In the genomic region with DNA sequence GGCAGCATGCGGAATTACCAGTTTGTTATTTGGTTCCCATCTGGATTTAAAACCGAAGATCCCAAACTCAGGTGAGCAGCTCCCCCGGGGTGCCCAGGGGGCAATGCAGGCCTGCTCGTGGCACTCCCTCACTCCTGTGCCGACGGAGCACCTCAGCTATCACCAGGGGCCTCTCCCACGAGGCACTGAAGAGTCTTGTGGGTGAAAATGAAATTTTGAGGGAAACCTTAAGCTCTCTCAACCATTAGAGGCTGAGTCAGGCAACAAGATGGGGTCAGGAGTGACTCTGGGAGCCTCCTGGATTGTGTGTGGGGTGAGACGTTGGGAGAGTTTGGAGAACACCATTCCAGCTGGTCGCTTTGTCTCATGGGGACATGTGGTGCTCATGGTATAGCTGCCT, we compare ENCODE assay signal across 18 cellular contexts.
DNase-seq lines count a peak whose midpoint lies in the region; ATAC-seq, FAIRE-seq and TF ChIP-seq lines count a peak whose summit lies in the region.
"Had no signal": no experiment of that assay in that cellular context is flagged by ENCODE, and none has a peak within 500 bp of the region (broad histone marks: within the 10 kb centered on the region; RNA-seq: fewer than 3 reads in every experiment).

No MANE protein-coding gene starts in this region.

- peak; percentile 89 for FAIRE-seq in GM19239 (lab: Jason Lieb, UNC)

- H3K9ac ChIP-seq in BLaER1, result peak overlapping the region; percentile 77

- H3K9me3 ChIP-seq in BLaER1, result no peaks in the 10 kb centered on the region
- H3K9me3 ChIP-seq: adrenal gland had no signal

- H3K4me3 ChIP-seq in BLaER1 (peak overlapping the region; percentile 45), dorsolateral prefrontal cortex (peak overlapping the region in 5 of 59 donors; percentile 26 to 60 (median 56))
- H3K4me3 ChIP-seq: adrenal gland, hepatocyte had no signal

- TF ChIP-seq CTCF in dorsolateral prefrontal cortex (IDR thresholded peaks at IDR 0.05 in 54 of 56, conservative IDR thresholded peaks at IDR 0.05 in 2 of 56; ENCODE audit: low read depth in 1 of 56, partially characterized antibody in 56 of 56), result no peak

- DNase-seq in GM19239 (ENCODE audit: insufficient read length, low spot score) (no peak), dorsolateral prefrontal cortex (no peak), NCI-H2029 treated with DMSO at 0.1 percent for 48 hours (lab: John Stamatoyannopoulos, UW) (no peak), HUDEP-2 (lab: John Stamatoyannopoulos, UW; ENCODE audit: unreplicated experiment in 76 of 76) (no peak)
- DNase-seq: ACHN; activated CD8-positive, alpha-beta T cell treated with anti-CD3 and anti-CD28 coated beads, Interleukin-2, amount 10 ng/mL, durations not matched to agents 7 days and 5 days; adrenal gland; CD4-positive, alpha-beta T cell; DMS79 treated with DMSO at 0.1 percent for 48 hours; effector CD4-positive, alpha-beta T cell; islet precursor cell; NCI-H345; stimulated activated naive CD4-positive, alpha-beta T cell had no signal

- H3K36me3 ChIP-seq in BLaER1, result peaks cover 2% of the 10 kb centered on the region
- H3K36me3 ChIP-seq: adrenal gland had no signal

- ATAC-seq in HG03108 (IDR thresholded peaks at IDR 0.05; ENCODE audit: unreplicated experiment), result peak; percentile 32
- ATAC-seq in GM19328 (IDR thresholded peaks at IDR 0.05; ENCODE audit: unreplicated experiment), result no peak
- ATAC-seq in HG02623 (IDR thresholded peaks at IDR 0.05; ENCODE audit: unreplicated experiment), result no peak
- ATAC-seq: activated CD8-positive, alpha-beta T cell treated with anti-CD3 and anti-CD28 coated beads, Interleukin-2, amount 10 ng/mL, durations not matched to agents 7 days and 5 days had no signal

- H3K4me2 ChIP-seq in BLaER1, result peak overlapping the region; percentile 90
- H3K4me2 ChIP-seq: hepatocyte had no signal

- peaks cover 6% of the 10 kb centered on the region; the same call in 1 of the 2 replicates for H4K20me1 ChIP-seq in BLaER1

- intact Hi-C loops in dorsolateral prefrontal cortex (cut with DNase I), result loop anchor here in 1 of 2 donors (5.0 kb wide), 1 partner anchor 87 kb away; no protein-coding TSS in a partner anchor

- peak overlapping the region; percentile 95 for H3K27ac ChIP-seq in BLaER1
- H3K27ac ChIP-seq in dorsolateral prefrontal cortex, result peak overlapping the region in 39 of 59 donors; percentile 8 to 87 (median 52)
- H3K27ac ChIP-seq: hepatocyte had no signal

- H3K4me1 ChIP-seq in BLaER1, result peaks cover 98% of the 10 kb centered on the region

- H3K27me3 ChIP-seq in BLaER1, result no peaks in the 10 kb centered on the region
- H3K27me3 ChIP-seq in dorsolateral prefrontal cortex, result no peaks in the 10 kb centered on the region
- H3K27me3 ChIP-seq: adrenal gland, hepatocyte had no signal
